In the genomic region with DNA sequence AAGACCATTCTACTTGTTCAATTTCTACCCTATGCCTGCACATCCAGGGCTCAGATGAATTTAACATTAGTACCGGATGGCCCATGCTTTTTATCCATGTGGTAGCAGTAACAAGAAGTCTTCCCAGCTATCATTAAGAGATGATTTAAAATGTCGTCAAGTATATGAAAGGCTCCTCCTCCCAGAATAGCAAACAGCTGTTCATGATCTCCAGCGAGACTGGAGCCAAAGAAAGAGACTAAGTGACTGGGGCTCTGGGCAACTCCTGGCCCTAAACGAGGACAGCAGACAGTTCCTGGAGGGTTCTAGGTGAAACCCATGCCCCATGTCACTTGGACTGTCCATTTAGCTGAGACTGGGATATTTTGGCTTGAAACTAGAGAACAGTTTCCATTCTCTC, we compare ENCODE assay signal across 30 cellular contexts.
"Had no signal": no experiment of that assay in that cellular context is flagged by ENCODE, and none has a peak within 500 bp of the region (broad histone marks: within the 10 kb centered on the region; RNA-seq: fewer than 3 reads in every experiment).

No MANE protein-coding gene starts in this region.

- H3K36me3 ChIP-seq: neutrophil, pancreas, right lobe of liver, sigmoid colon, spleen, stomach, suprapubic skin, tibial artery, transverse colon, upper lobe of right lung, uterus had no signal

- ATAC-seq: naive thymus-derived CD4-positive, alpha-beta T cell; natural killer cell treated with Interleukin-12 subunit alpha and Interleukin-12 subunit beta and Interleukin-15 and Interleukin-18, amount 100 ng/mL, for 72 hours; pancreas; right lobe of liver; stimulated activated memory B cell treated with anti-CD40 and anti-IgM and Interleukin-4, amounts not matched to agents 10 μg/mL and 1 μg/mL and 100 μg/mL, for 72 hours; stimulated activated naive CD8-positive, alpha-beta T cell treated with anti-CD3 and anti-CD28 coated beads, Interleukin-15, Interleukin-2, amounts not matched to agents 100 U/mL and 50 U/mL, for 24 hours; upper lobe of right lung had no signal

- H3K4me1 Mint-ChIP-seq: naive thymus-derived CD4-positive, alpha-beta T cell; nephron progenitor cell; neural crest cell; stimulated activated memory B cell treated with anti-CD40 and anti-IgM and Interleukin-4, amounts not matched to agents 10 μg/mL and 1 μg/mL and 100 μg/mL, for 72 hours had no signal

- H3K27ac Mint-ChIP-seq: naive thymus-derived CD4-positive, alpha-beta T cell; natural killer cell treated with Interleukin-12 subunit alpha and Interleukin-12 subunit beta and Interleukin-15 and Interleukin-18, amount 100 ng/mL, for 72 hours; nephron progenitor cell; stimulated activated memory B cell treated with anti-CD40 and anti-IgM and Interleukin-4, amounts not matched to agents 10 μg/mL and 1 μg/mL and 100 μg/mL, for 72 hours; type B pancreatic cell had no signal

- H3K9me3 Mint-ChIP-seq: naive thymus-derived CD4-positive, alpha-beta T cell; natural killer cell treated with Interleukin-12 subunit alpha and Interleukin-12 subunit beta and Interleukin-15 and Interleukin-18, amount 100 ng/mL, for 72 hours; neural crest cell; stimulated activated memory B cell treated with anti-CD40 and anti-IgM and Interleukin-4, amounts not matched to agents 10 μg/mL and 1 μg/mL and 100 μg/mL, for 72 hours; type B pancreatic cell had no signal

- H3K9me3 ChIP-seq: neutrophil, pancreas, psoas muscle, right lobe of liver, sigmoid colon, spleen, stomach, suprapubic skin, testis, tibial artery, transverse colon, upper lobe of right lung, uterus had no signal

- DNase-seq: naive thymus-derived CD4-positive, alpha-beta T cell; nephron progenitor cell; nucleus accumbens; pancreas; psoas muscle; right cardiac atrium; right lobe of liver; sigmoid colon; spleen; stimulated activated CD4-positive, alpha-beta T cell treated with anti-CD3 and anti-CD28 coated beads, Interleukin-12 subunit alpha, Interleukin-12 subunit beta, amount 100 ng/mL, for 4 hours; stimulated activated CD4-positive, alpha-beta T cell treated with anti-CD3 and anti-CD28 coated beads, Interleukin-1b, Interleukin-23, amount 100 ng/mL, for 48 hours; stimulated activated CD4-positive, alpha-beta T cell treated with anti-CD3 and anti-CD28 coated beads, Interleukin-4, amount 100 ng/mL, for 1 hour; stimulated activated CD4-positive, alpha-beta T cell treated with anti-CD3 and anti-CD28 coated beads, Interleukin-4, amount 100 ng/mL, for 4 hours; stimulated activated CD8-positive, alpha-beta memory T cell treated with anti-CD3 and anti-CD28 coated beads, Interleukin-4, amount 100 ng/mL, for 48 hours; stimulated activated naive CD4-positive, alpha-beta T cell; stimulated activated naive CD8-positive, alpha-beta T cell treated with anti-CD3 and anti-CD28 coated beads, Interleukin-15, Interleukin-2, amounts not matched to agents 100 U/mL and 50 U/mL, for 24 hours; stomach; testis; transverse colon; upper lobe of right lung; uterus had no signal

- H3K4me1 ChIP-seq: pancreas, right lobe of liver, sigmoid colon, spleen, stomach, suprapubic skin, testis, tibial artery, transverse colon, upper lobe of right lung, uterus had no signal

- H3K27me3 ChIP-seq: pancreas, right lobe of liver, stomach, suprapubic skin, testis, transverse colon, upper lobe of right lung, uterus had no signal

- H3K4me3 ChIP-seq: pancreas, psoas muscle, right lobe of liver, sigmoid colon, skin epidermis, smooth muscle cell, spleen, stomach, suprapubic skin, testis, tibial artery, transverse colon, upper lobe of right lung, uterus had no signal

- H3K4me2 ChIP-seq: smooth muscle cell had no signal

- H3K4me3 Mint-ChIP-seq: naive thymus-derived CD4-positive, alpha-beta T cell; natural killer cell treated with Interleukin-12 subunit alpha and Interleukin-12 subunit beta and Interleukin-15 and Interleukin-18, amount 100 ng/mL, for 72 hours; nephron progenitor cell; neural crest cell; stimulated activated memory B cell treated with anti-CD40 and anti-IgM and Interleukin-4, amounts not matched to agents 10 μg/mL and 1 μg/mL and 100 μg/mL, for 72 hours; type B pancreatic cell had no signal

- H3K27ac ChIP-seq: neutrophil, pancreas, psoas muscle, right lobe of liver, sigmoid colon, skin epidermis, spleen, stomach, suprapubic skin, testis, tibial artery, transverse colon, upper lobe of right lung, uterus had no signal
